In the genomic region with DNA sequence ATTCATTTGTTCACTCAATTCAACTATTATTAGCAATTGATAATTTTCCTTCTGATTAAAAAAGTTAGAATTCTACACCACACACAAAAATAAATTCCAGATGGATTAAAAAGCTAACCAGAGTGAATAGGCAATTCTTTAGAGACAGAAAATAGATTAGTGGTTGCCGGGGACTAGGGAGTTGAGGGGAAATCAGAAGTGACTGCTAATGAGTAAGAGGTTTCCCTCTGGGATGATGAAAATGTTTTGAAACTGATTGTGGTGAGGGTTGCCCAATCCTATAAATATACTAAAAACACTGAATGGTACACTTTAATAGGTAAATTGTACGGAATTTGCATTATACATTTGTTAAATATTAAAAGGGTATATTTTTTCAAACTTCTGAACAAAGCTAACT, we compare ENCODE assay signal across 18 cellular contexts.
"Had no signal": no experiment of that assay in that cellular context is flagged by ENCODE, and none has a peak within 500 bp of the region (broad histone marks: within the 10 kb centered on the region; RNA-seq: fewer than 3 reads in every experiment).

No MANE protein-coding gene starts in this region.

- H3K4me3 Mint-ChIP-seq: naive thymus-derived CD8-positive, alpha-beta T cell; stimulated activated naive B cell treated with anti-CD40 and anti-IgM and Interleukin-4, amounts not matched to agents 10 μg/mL and 1 μg/mL and 100 μg/mL, for 72 hours had no signal

- H3K4me1 ChIP-seq: adrenal gland, psoas muscle, tibial nerve had no signal

- H3K27me3 Mint-ChIP-seq: stimulated activated naive B cell treated with anti-CD40 and anti-IgM and Interleukin-4, amounts not matched to agents 10 μg/mL and 1 μg/mL and 100 μg/mL, for 72 hours had no signal

- H3K9me3 ChIP-seq: adrenal gland, ovary, psoas muscle, tibial nerve had no signal

- H3K27ac Mint-ChIP-seq: activated naive CD4-positive, alpha-beta T cell treated with anti-CD3 and anti-CD28 coated beads, Interleukin-2, amount 50 U/mL, for 72 hours; naive thymus-derived CD8-positive, alpha-beta T cell; stimulated activated naive B cell treated with anti-CD40 and anti-IgM and Interleukin-4, amounts not matched to agents 10 μg/mL and 1 μg/mL and 100 μg/mL, for 72 hours had no signal

- H3K27me3 ChIP-seq: adrenal gland, ovary, tibial nerve had no signal

- H3K27ac ChIP-seq: adrenal gland, ovary, psoas muscle, tibial nerve, VCaP had no signal

- H3K4me1 Mint-ChIP-seq: naive thymus-derived CD8-positive, alpha-beta T cell; stimulated activated naive B cell treated with anti-CD40 and anti-IgM and Interleukin-4, amounts not matched to agents 10 μg/mL and 1 μg/mL and 100 μg/mL, for 72 hours had no signal

- H3K36me3 Mint-ChIP-seq: activated naive CD4-positive, alpha-beta T cell treated with anti-CD3 and anti-CD28 coated beads, Interleukin-2, amount 50 U/mL, for 72 hours; stimulated activated naive B cell treated with anti-CD40 and anti-IgM and Interleukin-4, amounts not matched to agents 10 μg/mL and 1 μg/mL and 100 μg/mL, for 72 hours had no signal

- H3K4me3 ChIP-seq: adrenal gland, ovary, psoas muscle, tibial nerve had no signal

- H3K36me3 ChIP-seq: adrenal gland, ovary, tibial nerve had no signal

- ATAC-seq: activated naive CD4-positive, alpha-beta T cell treated with anti-CD3 and anti-CD28 coated beads, Interleukin-2, amount 50 U/mL, for 72 hours; esophagus mucosa; naive thymus-derived CD8-positive, alpha-beta T cell; psoas muscle; sciatic nerve; stimulated activated naive B cell treated with anti-CD40 and anti-IgM and Interleukin-4, amounts not matched to agents 10 μg/mL and 1 μg/mL and 100 μg/mL, for 72 hours had no signal

- DNase-seq: activated CD4-positive, alpha-beta T cell treated with anti-CD3 and anti-CD28 coated beads for 1 hour; activated CD8-positive, alpha-beta memory T cell treated with anti-CD3 and anti-CD28 coated beads for 24 hours; activated gamma-delta T cell; adrenal gland; cerebellar nuclear complex; cortex of kidney; mesenchymal stem cell; naive thymus-derived CD8-positive, alpha-beta T cell; ovary; psoas muscle; stimulated activated naive B cell treated with anti-CD40 and anti-IgM and Interleukin-4, amounts not matched to agents 10 μg/mL and 1 μg/mL and 100 μg/mL, for 72 hours; substantia nigra; T-helper 2 cell had no signal
